ENCODE assay signal across 8 cellular contexts in genomic region chr6:27146456-27146705, GRCh38.
DNase-seq lines count a peak whose midpoint lies in the region; FAIRE-seq and TF ChIP-seq lines count a peak whose summit lies in the region.
"Not testable (repeated sequence)": the region's sequence is repeated elsewhere in the genome, so short reads cannot be mapped to it uniquely, and the experiment has no call there.

No MANE protein-coding gene starts in this region.

- peaks cover 40% of the 10 kb centered on the region for H3F3A ChIP-seq in OCI-LY1 (ENCODE audit: insufficient read depth, low read length)
- not testable (repeated sequence) for H3F3A ChIP-seq in smooth muscle cell (ENCODE audit: low read depth)

- H3K9ac ChIP-seq in OCI-LY1 (ENCODE audit: low read length) (peak overlapping the region; percentile 92), endothelial cell of umbilical vein (replicated peaks; ENCODE audit: extremely low read depth, insufficient read depth, low read length) (peak overlapping the region; percentile 83), smooth muscle cell (ENCODE audit: low read depth) (peak overlapping the region; percentile 59)

- WGBS in iPS DF 6.9 (ENCODE audit: insufficient coverage, insufficient read length): no CpG with 5 or more reads among the region's 23 CpGs
- WGBS in smooth muscle cell (ENCODE audit: low lambda C conversion rate): 2% methylated on average over 23 of the region's 23 CpGs

- in situ Hi-C loops in GM18951 (cut with MboI; ENCODE audit: low sequenced_read_pairs, unreplicated experiment): loop anchor here (10.0 to 25.0 kb wide), 2 partner anchors 952 to 1109 kb away; a partner anchor contains a TSS

- BruUV-seq in endothelial cell of umbilical vein (replicated peaks; lab: Mats Ljungman, UMichigan): TSS peak; percentile 99

- H3K4me2 ChIP-seq in OCI-LY1 (ENCODE audit: low read length): peak overlapping the region; percentile 80
- peak overlapping the region; percentile 69 for H3K4me2 ChIP-seq in endothelial cell of umbilical vein (ENCODE audit: insufficient read depth, low read length)
- H3K4me2 ChIP-seq in smooth muscle cell: peak overlapping the region; percentile 87

- not testable (repeated sequence) for FAIRE-seq in endothelial cell of umbilical vein (lab: Jason Lieb, UNC)

- CTCF ChIA-PET in endothelial cell of umbilical vein (lab: Charles Lee): interaction anchor here (1.3 to 4.0 kb wide), 6 partner anchors 11 to 692 kb away, joined by 4 to 31 read pairs (median 6); a partner anchor contains a TSS

- H3K9me1 ChIP-seq in endothelial cell of umbilical vein (replicated peaks; ENCODE audit: control insufficient read depth, extremely low read depth, insufficient read depth, low read length): not testable (repeated sequence)

- H3K79me2 ChIP-seq in OCI-LY1 (ENCODE audit: insufficient read depth, low read length); endothelial cell of umbilical vein (ENCODE audit: control insufficient read depth, insufficient read depth, low read length): not testable (repeated sequence)
- peaks cover 33% of the 10 kb centered on the region for H3K79me2 ChIP-seq in smooth muscle cell (ENCODE audit: low read depth)

- dilution Hi-C loops in endothelial cell of umbilical vein (cut with MboI; ENCODE audit: extremely low pct_ligation_motif_present, low sequenced_read_pairs): not testable (repeated sequence)

- H4K20me1 ChIP-seq in OCI-LY1 (ENCODE audit: insufficient read depth, low read length); endothelial cell of umbilical vein (replicated peaks; ENCODE audit: control insufficient read depth, extremely low read depth, insufficient read depth, low read length); smooth muscle cell (ENCODE audit: low read depth): not testable (repeated sequence)

- not testable (repeated sequence) for DNase-seq in AG10803 (ENCODE audit: low read depth); ascending aorta (ENCODE audit: low spot score in 2 of 2); endothelial cell of umbilical vein (ENCODE audit: low read depth, low spot score); iPS DF 6.9 (ENCODE audit: low read depth, low spot score); smooth muscle cell (lab: John Stamatoyannopoulos, UW; ENCODE audit: unreplicated experiment)

- H3K27me3 ChIP-seq in OCI-LY1 (ENCODE audit: insufficient read depth, low read length); ascending aorta; endothelial cell of umbilical vein (ENCODE audit: control insufficient read depth in 2 of 2, insufficient read depth in 2 of 2, low read length in 2 of 2); iPS DF 6.9 (ENCODE audit: control insufficient read depth, insufficient read depth, low read length); muscle layer of duodenum (ENCODE audit: low read depth, low read length); smooth muscle cell (ENCODE audit: low read depth): not testable (repeated sequence)

- intact Hi-C loops in ascending aorta (cut with DNase I) (loop anchor here (1.0 to 10.0 kb wide), 4 partner anchors 14 to 1122 kb away; a partner anchor contains a TSS), endothelial cell of umbilical vein (cut with micrococcal nuclease) (loop anchor here (1.0 to 2.0 kb wide), 4 partner anchors 14 to 1022 kb away; a partner anchor contains a TSS)

- peak overlapping the region; percentile 83 for H3K4me3 ChIP-seq in AG10803 (ENCODE audit: low read length)
- H3K4me3 ChIP-seq in OCI-LY1 (ENCODE audit: low read depth, low read length, poor library complexity, severe bottlenecking): peak overlapping the region; percentile 75
- peak overlapping the region; percentile 68 to 85 for H3K4me3 ChIP-seq in ascending aorta
- peak overlapping the region in 2 of 3 experiments; percentile 35 to 77 for H3K4me3 ChIP-seq in endothelial cell of umbilical vein (replicated peaks in 1 of 3; ENCODE audit: insufficient read depth in 1 of 3, low read depth in 1 of 3, low read length in 3 of 3)
- H3K4me3 ChIP-seq in iPS DF 6.9 (ENCODE audit: low read length): peak overlapping the region; percentile 53; the same call in 1 of the 2 replicates
- peak overlapping the region; percentile 73 to 98 for H3K4me3 ChIP-seq in muscle layer of duodenum (ENCODE audit: low read depth in 1 of 2, low read length in 2 of 2)
- H3K4me3 ChIP-seq in smooth muscle cell: peak overlapping the region; percentile 67

- TF ChIP-seq CTCF in AG10803 (conservative IDR thresholded peaks at IDR 0.05; ENCODE audit: low read length); OCI-LY1 (IDR thresholded peaks at IDR 0.05; ENCODE audit: low read length); ascending aorta (IDR thresholded peaks at IDR 0.05); endothelial cell of umbilical vein (IDR thresholded peaks at IDR 0.05; ENCODE audit: extremely low read depth in 1 of 2, insufficient read depth in 1 of 2, low read depth in 1 of 2, low read length in 2 of 2); smooth muscle cell (IDR thresholded peaks at IDR 0.05; ENCODE audit: borderline replicate concordance, insufficient read depth, poor library complexity, severe bottlenecking): not testable (repeated sequence)

- H3K4me1 ChIP-seq in OCI-LY1 (ENCODE audit: insufficient read depth, low read length, severe bottlenecking) (peaks cover 70% of the 10 kb centered on the region), muscle layer of duodenum (ENCODE audit: control insufficient read depth in 1 of 2, insufficient read depth in 2 of 2, low read length in 2 of 2) (peaks cover 0 to 13% of the 10 kb centered on the region in 2 donors), smooth muscle cell (ENCODE audit: low read depth) (peaks cover 11% of the 10 kb centered on the region)
- H3K4me1 ChIP-seq in ascending aorta; endothelial cell of umbilical vein (ENCODE audit: control insufficient read depth, extremely low read depth, insufficient read depth, low read length); iPS DF 6.9 (ENCODE audit: control insufficient read depth, insufficient read depth, low read length): not testable (repeated sequence)

- H3K9me2 ChIP-seq in OCI-LY1 (ENCODE audit: low read depth, low read length): not testable (repeated sequence)

- not testable (repeated sequence) for H3K9me3 ChIP-seq in OCI-LY1 (ENCODE audit: low read length); ascending aorta; endothelial cell of umbilical vein (replicated peaks; ENCODE audit: control insufficient read depth, insufficient read depth, low read length); iPS DF 6.9 (ENCODE audit: control insufficient read depth, insufficient read depth, low read length); muscle layer of duodenum (ENCODE audit: control insufficient read depth in 1 of 2, low read length in 2 of 2); smooth muscle cell (replicated peaks; ENCODE audit: low read depth)

- H3K27ac ChIP-seq in OCI-LY1 (ENCODE audit: low read depth, low read length, poor library complexity, severe bottlenecking): peak overlapping the region; percentile 99
- H3K27ac ChIP-seq in ascending aorta: peak overlapping the region; percentile 83 to 93
- peak overlapping the region; percentile 66 for H3K27ac ChIP-seq in endothelial cell of umbilical vein (ENCODE audit: insufficient read depth, low read depth, low read length)
- not testable (repeated sequence) for H3K27ac ChIP-seq in iPS DF 6.9 (ENCODE audit: low read length)
- peak overlapping the region; percentile 99 for H3K27ac ChIP-seq in muscle layer of duodenum (ENCODE audit: low read length)
- H3K27ac ChIP-seq in smooth muscle cell (ENCODE audit: low read depth): peak overlapping the region; percentile 68

- not testable (repeated sequence) for H3K36me3 ChIP-seq in OCI-LY1 (ENCODE audit: insufficient read depth, low read length); ascending aorta; endothelial cell of umbilical vein (ENCODE audit: control insufficient read depth in 2 of 2, extremely low read depth in 1 of 2, insufficient read depth in 2 of 2, low read length in 2 of 2); iPS DF 6.9 (ENCODE audit: control insufficient read depth, insufficient read depth, low read length); muscle layer of duodenum (ENCODE audit: control insufficient read depth in 1 of 2, insufficient read depth in 2 of 2, low read length in 2 of 2); smooth muscle cell (ENCODE audit: low read depth)

- not testable (repeated sequence) for H2AFZ ChIP-seq in OCI-LY1 (ENCODE audit: low read length); endothelial cell of umbilical vein (ENCODE audit: low read depth, low read length); smooth muscle cell (ENCODE audit: low read depth)

- POLR2A ChIA-PET in endothelial cell of umbilical vein (lab: Charles Lee): interaction anchor here (1.0 to 4.0 kb wide), 10 partner anchors 13 to 1103 kb away, joined by 3 to 107 read pairs (median 6); a partner anchor contains a TSS

- TF ChIP-seq POLR2A in GM18951 (IDR thresholded peaks at IDR 0.05; ENCODE audit: extremely low read depth, insufficient read depth, insufficient read length): peak; percentile 83
- TF ChIP-seq POLR2A in endothelial cell of umbilical vein (IDR thresholded peaks at IDR 0.05; ENCODE audit: low read depth, low read length): not testable (repeated sequence)

TF ChIP-seq in endothelial cell of umbilical vein, 7 proteins besides CTCF, POLR2A, EP300 and RAD21:
- peak; percentile 16 for TF ChIP-seq POLR2AphosphoS5 (IDR thresholded peaks at IDR 0.05; ENCODE audit: insufficient read depth, low read depth, low read length)
